In genomic region chr16:21115551-21115950, GRCh38 we compare ENCODE assay signal across 3 cellular contexts. TPM values are rescaled to one million over a fixed set of nuclear protein-coding genes. Genes with fewer than 3 reads are reported as not detected.
"Had no signal": no experiment of that assay in that cellular context is flagged by ENCODE, and none has a peak within 500 bp of the region (broad histone marks: within the 10 kb centered on the region; RNA-seq: fewer than 3 reads in every experiment).

No MANE protein-coding gene starts in this region.

RNA-seq across cellular contexts. Expression of gene DNAH3, which starts 35.1 kb away (rescaled TPM):
- total RNA-seq: fibroblast of lung; naive thymus-derived CD8-positive, alpha-beta T cell; sigmoid colon had no signal
- polyA plus RNA-seq: fibroblast of lung; naive thymus-derived CD8-positive, alpha-beta T cell had no signal
